In the genomic region with DNA sequence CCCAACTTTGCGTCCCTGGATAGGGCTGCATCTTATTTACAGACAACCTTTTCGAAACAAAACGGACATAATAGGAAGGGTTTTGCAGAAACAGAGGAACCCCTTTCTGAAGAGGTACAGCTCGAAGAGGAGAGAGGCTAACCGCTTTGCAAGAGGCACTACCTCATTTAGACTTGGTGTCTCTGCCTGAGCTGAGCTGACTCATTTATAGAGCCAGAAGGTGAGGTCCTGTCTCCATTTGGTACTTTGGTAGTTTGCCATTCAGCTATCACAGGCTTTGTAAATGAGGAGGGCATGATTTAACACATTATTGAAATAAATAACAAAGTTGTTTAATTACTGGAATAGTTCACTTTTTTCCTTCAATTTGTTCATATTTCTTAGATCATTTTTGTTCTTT, we compare ENCODE assay signal across 20 cellular contexts. TPM values are rescaled to one million over a fixed set of nuclear protein-coding genes. Genes with fewer than 3 reads are reported as not detected.
"Had no signal": no experiment of that assay in that cellular context is flagged by ENCODE, and none has a peak within 500 bp of the region (broad histone marks: within the 10 kb centered on the region; RNA-seq: fewer than 3 reads in every experiment).

No MANE protein-coding gene starts in this region.

- H3K9me3 ChIP-seq: colonic mucosa, heart right ventricle, left lung, suprapubic skin, upper lobe of right lung had no signal

- H3K27ac ChIP-seq: colonic mucosa, heart right ventricle, left lung, suprapubic skin, upper lobe of right lung had no signal

- H3K4me1 Mint-ChIP-seq: activated naive CD4-positive, alpha-beta T cell treated with anti-CD3 and anti-CD28 coated beads, Interleukin-2, amount 10 ng/mL, durations not matched to agents 7 days and 5 days; natural killer cell had no signal

- H3K4me3 Mint-ChIP-seq: activated naive CD4-positive, alpha-beta T cell treated with anti-CD3 and anti-CD28 coated beads, Interleukin-2, amount 10 ng/mL, durations not matched to agents 7 days and 5 days; activated T-helper 17 cell treated with anti-CD3 and anti-CD28 coated beads, Interleukin-2, amount 50 U/mL, for 72 hours; natural killer cell had no signal

- DNase-seq: activated CD4-positive, alpha-beta T cell treated with anti-CD3 and anti-CD28 coated beads, Interleukin-2, amount 50 U/mL, for 1 hour; activated naive CD4-positive, alpha-beta T cell treated with anti-CD3 and anti-CD28 coated beads, Interleukin-2, amount 10 ng/mL, durations not matched to agents 7 days and 5 days; activated T-cell treated with anti-CD3 and anti-CD28 coated beads for 4 hours; colonic mucosa; effector CD4-positive, alpha-beta T cell; heart right ventricle; left lung; natural killer cell; stimulated activated CD4-positive, alpha-beta T cell treated with anti-CD3 and anti-CD28 coated beads, Interleukin-12 subunit alpha, Interleukin-12 subunit beta, amount 100 ng/mL, for 4 hours; stimulated activated naive CD8-positive, alpha-beta T cell treated with anti-CD3 and anti-CD28 coated beads, Interleukin-15, Interleukin-2, amounts not matched to agents 100 U/mL and 50 U/mL, for 24 hours; upper lobe of right lung had no signal

- H3K27ac Mint-ChIP-seq: activated naive CD4-positive, alpha-beta T cell treated with anti-CD3 and anti-CD28 coated beads, Interleukin-2, amount 10 ng/mL, durations not matched to agents 7 days and 5 days; activated T-helper 17 cell treated with anti-CD3 and anti-CD28 coated beads, Interleukin-2, amount 50 U/mL, for 72 hours; natural killer cell had no signal

- H3K36me3 Mint-ChIP-seq: activated naive CD4-positive, alpha-beta T cell treated with anti-CD3 and anti-CD28 coated beads, Interleukin-2, amount 10 ng/mL, durations not matched to agents 7 days and 5 days had no signal

- ATAC-seq: activated T-helper 17 cell treated with anti-CD3 and anti-CD28 coated beads, Interleukin-2, amount 50 U/mL, for 72 hours; heart right ventricle; left lung; natural killer cell; stimulated activated naive CD8-positive, alpha-beta T cell treated with anti-CD3 and anti-CD28 coated beads, Interleukin-15, Interleukin-2, amounts not matched to agents 100 U/mL and 50 U/mL, for 24 hours; upper lobe of right lung had no signal

- H3K36me3 ChIP-seq: colonic mucosa, heart right ventricle, left lung, suprapubic skin, upper lobe of right lung had no signal

- H3K9me3 Mint-ChIP-seq: activated naive CD4-positive, alpha-beta T cell treated with anti-CD3 and anti-CD28 coated beads, Interleukin-2, amount 10 ng/mL, durations not matched to agents 7 days and 5 days; activated T-helper 17 cell treated with anti-CD3 and anti-CD28 coated beads, Interleukin-2, amount 50 U/mL, for 72 hours; natural killer cell had no signal

- H3K4me3 ChIP-seq: colonic mucosa, heart right ventricle, left lung, suprapubic skin, upper lobe of right lung had no signal

- H3K4me1 ChIP-seq: colonic mucosa had no signal

RNA-seq across cellular contexts. Expression of a gene that starts 2.2 kb away (rescaled TPM):
- total RNA-seq: activated CD8-positive, alpha-beta memory T cell treated with anti-CD3 and anti-CD28 coated beads for 36 hours; activated T-helper 17 cell treated with anti-CD3 and anti-CD28 coated beads, Interleukin-2, amount 50 U/mL, for 72 hours; cardiac septum; colonic mucosa; fibroblast of lung; heart right ventricle; left lung; mucosa of gallbladder; natural killer cell; osteoblast; suprapubic skin; upper lobe of right lung had no signal
- polyA plus RNA-seq: adipose tissue, fibroblast of lung, heart right ventricle, keratinocyte had no signal
